ENCODE assay signal across 24 cellular contexts in genomic region chr13:40269086-40269485, GRCh38.
A peak's percentile ranks its signal among the peaks of the same experiment; 100 is the strongest.
DNase-seq lines count a peak whose midpoint lies in the region; ATAC-seq and TF ChIP-seq lines count a peak whose summit lies in the region.
"Had no signal": no experiment of that assay in that cellular context is flagged by ENCODE, and none has a peak within 500 bp of the region (broad histone marks: within the 10 kb centered on the region; RNA-seq: fewer than 3 reads in every experiment).

No MANE protein-coding gene starts in this region.

- TF ChIP-seq EP300 in gastroesophageal sphincter (IDR thresholded peaks at IDR 0.05) (no peak), stomach (IDR thresholded peaks at IDR 0.05) (no peak)

- no peaks in the 10 kb centered on the region for H3K9me3 ChIP-seq in body of pancreas
- H3K9me3 ChIP-seq in gastroesophageal sphincter: no peaks in the 10 kb centered on the region
- H3K9me3 ChIP-seq in lower lobe of right lung: no peaks in the 10 kb centered on the region
- H3K9me3 ChIP-seq in upper lobe of right lung: no peaks in the 10 kb centered on the region
- no peaks in the 10 kb centered on the region for H3K9me3 ChIP-seq in stomach
- H3K9me3 ChIP-seq: esophagus squamous epithelium, sigmoid colon, SJSA1, vagina had no signal

- H3K4me3 ChIP-seq in body of pancreas: no peak overlapping the region
- no peak overlapping the region for H3K4me3 ChIP-seq in gastroesophageal sphincter
- no peak overlapping the region for H3K4me3 ChIP-seq in lower lobe of right lung
- no peak overlapping the region for H3K4me3 ChIP-seq in upper lobe of right lung
- no peak overlapping the region for H3K4me3 ChIP-seq in stomach
- H3K4me3 ChIP-seq: coronary artery, esophagus squamous epithelium, PC-9, sigmoid colon, SJSA1, vagina had no signal

- TF ChIP-seq POLR2A in body of pancreas (IDR thresholded peaks at IDR 0.05) (no peak), gastroesophageal sphincter (IDR thresholded peaks at IDR 0.05) (no peak), stomach (IDR thresholded peaks at IDR 0.05) (no peak)

- H3K4me1 ChIP-seq in body of pancreas (peaks cover 20% of the 10 kb centered on the region), gastroesophageal sphincter (peaks cover 19 to 42% (median 19%) of the 10 kb centered on the region in 3 donors), lower lobe of right lung (peaks cover 18% of the 10 kb centered on the region), upper lobe of right lung (peaks cover 21% of the 10 kb centered on the region), stomach (peaks cover 0 to 30% (median 23%) of the 10 kb centered on the region in 4 donors)

- peak in 3 of 4 donors; percentile 11 to 35 (median 19) for DNase-seq in body of pancreas
- no peak for DNase-seq in lower lobe of right lung
- no peak for DNase-seq in upper lobe of right lung
- no peak for DNase-seq in stomach
- no peak for DNase-seq in stimulated activated CD4-positive, alpha-beta T cell treated with anti-CD3 and anti-CD28 coated beads, Interleukin-4, amount 100 ng/mL, for 4 hours
- DNase-seq: activated CD4-positive, alpha-beta T cell treated with anti-CD3 and anti-CD28 coated beads, Interleukin-2, amount 50 U/mL, for 1 hour; activated naive CD8-positive, alpha-beta T cell treated with anti-CD3 and anti-CD28 coated beads, Interleukin-2, amount 10 ng/mL, durations not matched to agents 7 days and 5 days; CD8-positive, alpha-beta T cell; DMS153; esophagus squamous epithelium; GDM1; hypothalamus; kidney; NCI-H2081 treated with DMSO at 0.1 percent for 48 hours; NCI-H446 treated with DMSO at 0.1 percent for 48 hours; PC-9; sigmoid colon had no signal

- intact Hi-C loops in body of pancreas (cut with DNase I) (no loop called here), lower lobe of right lung (cut with DNase I) (no loop called here), upper lobe of right lung (cut with DNase I) (no loop called here), stomach (cut with DNase I; ENCODE audit: low total_unique reads) (no loop called here)

- TF ChIP-seq CTCF in body of pancreas (IDR thresholded peaks at IDR 0.05) (no peak), gastroesophageal sphincter (IDR thresholded peaks at IDR 0.05) (no peak), lower lobe of right lung (IDR thresholded peaks at IDR 0.05) (no peak), upper lobe of right lung (IDR thresholded peaks at IDR 0.05) (no peak), stomach (IDR thresholded peaks at IDR 0.05) (no peak)

- WGBS in body of pancreas, 2 donors: 91% methylated on average over 2 of the region's 2 CpGs
- WGBS in gastroesophageal sphincter (ENCODE audit: low coverage in 1 of 2), 2 donors: 73 to 76% methylated on average over 2 of the region's 2 CpGs
- 64 to 89% (median 74%) methylated on average over 2 of the region's 2 CpGs for WGBS in stomach, 5 donors

- H3K36me3 ChIP-seq in body of pancreas (replicated peaks in 1 of 2; ENCODE audit: insufficient read depth in 1 of 2, low read depth in 2 of 2): no peaks in the 10 kb centered on the region
- H3K36me3 ChIP-seq in gastroesophageal sphincter: no peaks in the 10 kb centered on the region
- H3K36me3 ChIP-seq in lower lobe of right lung: no peaks in the 10 kb centered on the region
- H3K36me3 ChIP-seq in upper lobe of right lung: no peaks in the 10 kb centered on the region
- no peaks in the 10 kb centered on the region for H3K36me3 ChIP-seq in stomach
- H3K36me3 ChIP-seq: esophagus squamous epithelium, sigmoid colon, SJSA1, vagina had no signal

- peak; percentile 34 for ATAC-seq in body of pancreas
- ATAC-seq in gastroesophageal sphincter: peak; percentile 77
- peak; percentile 62 to 83 for ATAC-seq in lower lobe of right lung
- peak; percentile 72 for ATAC-seq in upper lobe of right lung
- ATAC-seq in HG03460 (IDR thresholded peaks at IDR 0.05; ENCODE audit: unreplicated experiment): no peak
- ATAC-seq: activated T-helper 17 cell treated with anti-CD3 and anti-CD28 coated beads, Interleukin-2, amount 50 U/mL, for 72 hours; CD8-positive, alpha-beta T cell; natural killer cell treated with Interleukin-12 subunit alpha and Interleukin-12 subunit beta and Interleukin-15 and Interleukin-18, amount 100 ng/mL, for 72 hours had no signal

- no peak overlapping the region for H3K27ac ChIP-seq in body of pancreas
- H3K27ac ChIP-seq in gastroesophageal sphincter: peak overlapping the region in 2 of 4 donors; percentile 27 to 87
- H3K27ac ChIP-seq in lower lobe of right lung: no peak overlapping the region
- peak overlapping the region; percentile 15 for H3K27ac ChIP-seq in upper lobe of right lung
- peak overlapping the region in 2 of 5 donors; percentile 15 to 35 for H3K27ac ChIP-seq in stomach
- H3K27ac ChIP-seq: PC-9, SJSA1, vagina had no signal

- H3K27me3 ChIP-seq in body of pancreas (no peaks in the 10 kb centered on the region), gastroesophageal sphincter (no peaks in the 10 kb centered on the region), lower lobe of right lung (ENCODE audit: low read depth) (no peaks in the 10 kb centered on the region), upper lobe of right lung (no peaks in the 10 kb centered on the region), stomach (no peaks in the 10 kb centered on the region)
- H3K27me3 ChIP-seq: esophagus squamous epithelium, sigmoid colon, SJSA1, vagina had no signal

Comparison
In these comparisons a context has a peak if more than half of its experiments do, and no peak if none do; other contexts are left out.
1. DNase-seq: peak in body of pancreas (3 of 4); none in lower lobe of right lung (single experiment), upper lobe of right lung (single experiment), stomach (single experiment) and stimulated activated CD4-positive, alpha-beta T cell treated with anti-CD3 and anti-CD28 coated beads, Interleukin-4, amount 100 ng/mL, for 4 hours (0 of 2).